Comparison of ENCODE assay signal across 10 cellular contexts in genomic region chr16:10729649-10730048, GRCh38. TPM values are rescaled to one million over a fixed set of nuclear protein-coding genes. Genes with fewer than 3 reads are reported as not detected.
DNase-seq lines count a peak whose midpoint lies in the region; ATAC-seq and TF ChIP-seq lines count a peak whose summit lies in the region.
"Had no signal": no experiment of that assay in that cellular context is flagged by ENCODE, and none has a peak within 500 bp of the region (broad histone marks: within the 10 kb centered on the region; RNA-seq: fewer than 3 reads in every experiment).

No MANE protein-coding gene starts in this region.

- no peaks in the 10 kb centered on the region for H3K27me3 ChIP-seq in transverse colon

- H3K4me1 Mint-ChIP-seq in effector memory CD8-positive, alpha-beta T cell (ENCODE audit: low read depth in 2 of 2) = no peaks in the 10 kb centered on the region

- H3K27me3 Mint-ChIP-seq in effector memory CD8-positive, alpha-beta T cell = peaks cover 7% of the 10 kb centered on the region in 2 donors
- H3K27me3 Mint-ChIP-seq: progenitor cell of endocrine pancreas had no signal

- no peak overlapping the region for H3K4me3 Mint-ChIP-seq in effector memory CD8-positive, alpha-beta T cell

- in situ Hi-C loops in transverse colon (cut with MboI; ENCODE audit: low pct_ligation_motif_present in 1 of 4, low pct_unique_long_range_greater_than_20kb in 1 of 4, low sequenced_read_pairs in 3 of 4) = loop anchor here in 3 of 4 donors (5.0 to 25.0 kb wide), 5 partner anchors 212 to 1592 kb away; no protein-coding TSS in a partner anchor

- no peaks in the 10 kb centered on the region for H3K36me3 ChIP-seq in transverse colon

- TF ChIP-seq POLR2A in transverse colon (IDR thresholded peaks at IDR 0.05) = no peak

- H3K27ac Mint-ChIP-seq in effector memory CD8-positive, alpha-beta T cell = no peak overlapping the region
- H3K27ac Mint-ChIP-seq: progenitor cell of endocrine pancreas had no signal

- no peaks in the 10 kb centered on the region for H3K9me3 Mint-ChIP-seq in effector memory CD8-positive, alpha-beta T cell

- no peak overlapping the region for H3K27ac ChIP-seq in transverse colon

- TF ChIP-seq CTCF in HFF-Myc (IDR thresholded peaks at IDR 0.05; ENCODE audit: low read depth, low read length, missing control alignments) = no peak
- TF ChIP-seq CTCF in fibroblast of villous mesenchyme (IDR thresholded peaks at IDR 0.05; ENCODE audit: insufficient read depth, low read depth, low read length) = no peak
- no peak for TF ChIP-seq CTCF in transverse colon (IDR thresholded peaks at IDR 0.05)

- H3K36me3 Mint-ChIP-seq in effector memory CD8-positive, alpha-beta T cell (ENCODE audit: insufficient read depth) = no peaks in the 10 kb centered on the region

- no peak for TF ChIP-seq EP300 in transverse colon (IDR thresholded peaks at IDR 0.05; ENCODE audit: low read depth)

- no peaks in the 10 kb centered on the region for H3K9me3 ChIP-seq in transverse colon

- 50% methylated on average over 11 of the region's 11 CpGs; no CpG with 5 or more reads in 1 of the 2 donors for WGBS in transverse colon (ENCODE audit: low coverage in 1 of 2), 2 donors

- DNase-seq in HFF-Myc (ENCODE audit: extremely low read depth, low read depth) (peak; percentile 21), RPMI7951 (ENCODE audit: low read depth) (peak; percentile 79), fibroblast of villous mesenchyme (ENCODE audit: low read depth) (peak; percentile 17), transverse colon (peak; percentile 21), NCI-H526 treated with DMSO at 0.1 percent for 48 hours (lab: John Stamatoyannopoulos, UW) (no peak)
- DNase-seq in effector memory CD8-positive, alpha-beta T cell = no peak
- DNase-seq: activated CD8-positive, alpha-beta memory T cell treated with anti-CD3 and anti-CD28 coated beads, Interleukin-2, amount 50 U/mL, for 4 hours; NCI-H526 had no signal

- no peaks in the 10 kb centered on the region for H3K4me1 ChIP-seq in transverse colon

- ATAC-seq in HG03457 (IDR thresholded peaks at IDR 0.05; ENCODE audit: unreplicated experiment) = no peak
- no peak for ATAC-seq in effector memory CD8-positive, alpha-beta T cell (replicated peaks)

- intact Hi-C loops in transverse colon (cut with DNase I; ENCODE audit: low total_unique reads) = loop anchor here (5.0 kb wide), 1 partner anchor 972 kb away; no protein-coding TSS in a partner anchor

- H3K4me3 ChIP-seq in HFF-Myc (replicated peaks; ENCODE audit: low read depth, low read length) (no peak overlapping the region), fibroblast of villous mesenchyme (ENCODE audit: low read depth, low read length) (no peak overlapping the region), transverse colon (no peak overlapping the region)

RNA-seq across cellular contexts. Expression of gene NUBP1, which starts 14.0 kb away (rescaled TPM):
- 31.8 and 35.1 TPM in 2 replicates for total RNA-seq in RPMI7951 (2014; rRNA removed; shearing (Covaris generic))
- total RNA-seq in fibroblast of villous mesenchyme = 13.0 and 17.7 TPM in 2 replicates
- 10 to 100 TPM; 11.6 to 23.8 (median 22.5) TPM for total RNA-seq in transverse colon

RNA-seq across cellular contexts. Expression of gene TEKT5, which starts 34.9 kb away (rescaled TPM):
- total RNA-seq in RPMI7951 (2014; rRNA removed; shearing (Covaris generic)) = not detected in 2 replicates
- total RNA-seq in fibroblast of villous mesenchyme = under 0.01 TPM in 1 of 2 replicates, not detected in the other
- total RNA-seq in transverse colon = 1 to 10 TPM in 1 of 4 donors, not detected in 3; 2.5 TPM

Comparison
In these comparisons a context has a peak if more than half of its experiments do, and no peak if none do; other contexts are left out.
1. DNase-seq: peak in HFF-Myc (single experiment), RPMI7951 (single experiment), fibroblast of villous mesenchyme (single experiment) and transverse colon (single experiment); none in NCI-H526 treated with DMSO at 0.1 percent for 48 hours (single experiment) and effector memory CD8-positive, alpha-beta T cell (0 of 3).